Comparison of ENCODE assay signal across 2 cellular contexts in genomic region chr9:116495725-116496124, GRCh38.
TF ChIP-seq lines count a peak whose summit lies in the region.

No MANE protein-coding gene starts in this region.

TF ChIP-seq in GM23338, 12 proteins besides CTCF, POLR2A, EP300 and RAD21:
- TF ChIP-seq NANOG (IDR thresholded peaks at IDR 0.05; ENCODE audit: borderline replicate concordance) (no peak), JUNB (IDR thresholded peaks at IDR 0.05; ENCODE audit: unreplicated experiment) (no peak), REST (IDR thresholded peaks at IDR 0.05; ENCODE audit: unreplicated experiment) (no peak), EZH2phosphoT487 (IDR thresholded peaks at IDR 0.05; ENCODE audit: unreplicated experiment) (no peak), POLR2AphosphoS5 (IDR thresholded peaks at IDR 0.05; ENCODE audit: low read depth) (no peak), ZNF462 (CRISPR knock-in tag; IDR thresholded peaks at IDR 0.05) (no peak), ZNF331 (CRISPR knock-in tag; IDR thresholded peaks at IDR 0.05; ENCODE audit: low read depth) (no peak), EZH2 (IDR thresholded peaks at IDR 0.05; ENCODE audit: low read depth, unreplicated experiment) (no peak), ZNF114 (CRISPR knock-in tag; IDR thresholded peaks at IDR 0.05) (no peak), ETS1 (IDR thresholded peaks at IDR 0.05) (no peak)

TF ChIP-seq in H1, 55 proteins besides CTCF, POLR2A, EP300 and RAD21:
- TF ChIP-seq SIX5 (IDR thresholded peaks at IDR 0.05; ENCODE audit: low read depth, low read length) = no peak
- TF ChIP-seq RXRA (IDR thresholded peaks at IDR 0.05; ENCODE audit: insufficient read depth, low read depth, low read length) = no peak
- no peak for TF ChIP-seq ASH2L (IDR thresholded peaks at IDR 0.05; ENCODE audit: low read length)
- TF ChIP-seq TEAD4 (IDR thresholded peaks at IDR 0.05; ENCODE audit: low read depth, low read length) = 0 out of 2 replicates have a peak, but pooled peaks have one; percentile 57
- no peak for TF ChIP-seq POLR2AphosphoS5 (IDR thresholded peaks at IDR 0.05; ENCODE audit: low read depth, low read length)
- TF ChIP-seq TAF7 (optimal IDR thresholded peaks at IDR 0.05; ENCODE audit: borderline replicate concordance, low read depth, low read length) = no peak
TF ChIP-seq in H1: peak in this region for 1.
